Comparison of ENCODE assay signal across 9 cellular contexts in genomic region chr1:43822040-43822439, GRCh38.
DNase-seq lines count a peak whose midpoint lies in the region; ATAC-seq and TF ChIP-seq lines count a peak whose summit lies in the region.
"Had no signal": no experiment of that assay in that cellular context is flagged by ENCODE, and none has a peak within 500 bp of the region (broad histone marks: within the 10 kb centered on the region; RNA-seq: fewer than 3 reads in every experiment).

No MANE protein-coding gene starts in this region.

- peak; percentile 39 to 65 for ATAC-seq in lower lobe of right lung
- ATAC-seq in HG03457 (IDR thresholded peaks at IDR 0.05; ENCODE audit: unreplicated experiment): no peak

- TF ChIP-seq CTCF in LNCaP clone FGC (IDR thresholded peaks at IDR 0.05; ENCODE audit: control insufficient read depth, extremely low read depth, insufficient read depth) (no peak), cardiac fibroblast (IDR thresholded peaks at IDR 0.05; ENCODE audit: low read depth, low read length) (no peak), lower lobe of right lung (IDR thresholded peaks at IDR 0.05) (no peak)

- H3K27me3 ChIP-seq in lower lobe of right lung (ENCODE audit: low read depth): no peaks in the 10 kb centered on the region

- CTCF ChIA-PET in activated naive CD4-positive, alpha-beta T cell treated with anti-CD3 and anti-CD28 coated beads, Interleukin-2, amount 10 ng/mL, durations not matched to agents 7 days and 5 days (lab: Charles Lee): no interaction called here

- peaks cover 3% of the 10 kb centered on the region for H3K27me3 Mint-ChIP-seq in activated naive CD4-positive, alpha-beta T cell treated with anti-CD3 and anti-CD28 coated beads, Interleukin-2, amount 10 ng/mL, durations not matched to agents 7 days and 5 days

- peaks cover 14% of the 10 kb centered on the region for H3K9me3 ChIP-seq in lower lobe of right lung

- no peaks in the 10 kb centered on the region for H3K4me1 ChIP-seq in lower lobe of right lung

- H3K4me3 Mint-ChIP-seq in activated naive CD4-positive, alpha-beta T cell treated with anti-CD3 and anti-CD28 coated beads, Interleukin-2, amount 10 ng/mL, durations not matched to agents 7 days and 5 days: no peak overlapping the region

- in situ Hi-C loops in ACHN (cut with HindIII; ENCODE audit: low pct_ligation_motif_present, low pct_unique_long_range_greater_than_20kb, low sequenced_read_pairs): no loop called here

- H3K36me3 ChIP-seq in lower lobe of right lung: peaks cover 6% of the 10 kb centered on the region

- H3K27ac ChIP-seq in lower lobe of right lung: no peak overlapping the region

- peaks cover 4% of the 10 kb centered on the region for H3K4me1 Mint-ChIP-seq in activated naive CD4-positive, alpha-beta T cell treated with anti-CD3 and anti-CD28 coated beads, Interleukin-2, amount 10 ng/mL, durations not matched to agents 7 days and 5 days

- H3K4me3 ChIP-seq in LNCaP clone FGC (ENCODE audit: low read depth, low read length) (no peak overlapping the region), cardiac fibroblast (replicated peaks in 1 of 2; ENCODE audit: low read depth in 2 of 2, low read length in 2 of 2) (no peak overlapping the region), lower lobe of right lung (no peak overlapping the region)

- peak; percentile 95 for DNase-seq in ACHN
- DNase-seq in LNCaP clone FGC (ENCODE audit: low read depth): peak; percentile 15
- DNase-seq in cardiac fibroblast (ENCODE audit: low read depth in 2 of 2): peak; percentile 80 to 84
- no peak for DNase-seq in lower lobe of right lung
- no peak for DNase-seq in MV-4-11 (lab: John Stamatoyannopoulos, UW)
- DNase-seq in activated naive CD4-positive, alpha-beta T cell treated with anti-CD3 and anti-CD28 coated beads, Interleukin-2, amount 10 ng/mL, durations not matched to agents 7 days and 5 days: no peak
- DNase-seq in activated CD4-positive, CD25-positive, alpha-beta regulatory T cell (lab: John Stamatoyannopoulos, UW): no peak
- DNase-seq: NCI-H82 had no signal

- peaks cover 23% of the 10 kb centered on the region for H3K36me3 Mint-ChIP-seq in activated naive CD4-positive, alpha-beta T cell treated with anti-CD3 and anti-CD28 coated beads, Interleukin-2, amount 10 ng/mL, durations not matched to agents 7 days and 5 days

- intact Hi-C loops in lower lobe of right lung (cut with DNase I): no loop called here

- H3K27ac Mint-ChIP-seq in activated naive CD4-positive, alpha-beta T cell treated with anti-CD3 and anti-CD28 coated beads, Interleukin-2, amount 10 ng/mL, durations not matched to agents 7 days and 5 days: no peak overlapping the region

- peaks cover 12% of the 10 kb centered on the region for H3K9me3 Mint-ChIP-seq in activated naive CD4-positive, alpha-beta T cell treated with anti-CD3 and anti-CD28 coated beads, Interleukin-2, amount 10 ng/mL, durations not matched to agents 7 days and 5 days

Comparison
In these comparisons a context has a peak if more than half of its experiments do, and no peak if none do; other contexts are left out.
1. DNase-seq: peak in ACHN (single experiment), LNCaP clone FGC (single experiment) and cardiac fibroblast (2 of 2); none in lower lobe of right lung (single experiment), MV-4-11 (single experiment), activated naive CD4-positive, alpha-beta T cell treated with anti-CD3 and anti-CD28 coated beads, Interleukin-2, amount 10 ng/mL, durations not matched to agents 7 days and 5 days (single experiment) and activated CD4-positive, CD25-positive, alpha-beta regulatory T cell (0 of 4).